In the genomic region with DNA sequence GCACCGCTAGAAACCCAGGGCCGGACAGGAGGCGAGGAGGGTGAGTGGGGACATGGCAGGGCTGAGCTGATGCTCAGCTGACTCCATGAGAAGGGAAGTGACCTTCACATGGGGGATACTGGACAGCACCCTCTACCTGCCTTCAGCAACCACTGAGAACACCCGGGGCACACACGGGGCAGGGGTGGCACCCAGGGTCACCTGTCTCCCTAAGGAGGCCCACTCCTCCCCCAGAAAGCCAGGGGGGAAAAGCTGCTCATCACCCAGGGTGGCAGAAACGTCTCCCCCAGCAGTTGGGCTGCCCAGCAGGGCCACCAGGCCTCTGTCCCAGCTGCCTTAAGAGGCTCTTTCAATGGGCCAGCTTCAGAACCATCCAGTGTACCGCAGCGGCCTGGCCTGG, we compare ENCODE assay signal across 17 cellular contexts. TPM values are rescaled to one million over a fixed set of nuclear protein-coding genes. Genes with fewer than 3 reads are reported as not detected.
DNase-seq lines count a peak whose midpoint lies in the region; ATAC-seq and TF ChIP-seq lines count a peak whose summit lies in the region.
"Had no signal": no experiment of that assay in that cellular context is flagged by ENCODE, and none has a peak within 500 bp of the region (broad histone marks: within the 10 kb centered on the region; RNA-seq: fewer than 3 reads in every experiment).

No MANE protein-coding gene starts in this region.

- no TSS peak for BruUV-seq in PC-3 (replicated peaks; lab: Mats Ljungman, UMichigan)

- H3K27ac ChIP-seq in PC-3 (ENCODE audit: low read length), result no peak overlapping the region

- H3K27me3 ChIP-seq in H7 (ENCODE audit: control insufficient read depth, insufficient read depth, low read length) (no peaks in the 10 kb centered on the region), PC-3 (ENCODE audit: low read length) (no peaks in the 10 kb centered on the region)
- H3K27me3 ChIP-seq: BE2C had no signal

- no peaks in the 10 kb centered on the region for H3K79me2 ChIP-seq in PC-3 (ENCODE audit: low read length)

- H3K4me3 ChIP-seq in H7 (ENCODE audit: insufficient read depth, low read depth, low read length) (no peak overlapping the region), PC-3 (ENCODE audit: low read length) (no peak overlapping the region)
- H3K4me3 ChIP-seq: GM23338 had no signal

- CTCF ChIA-PET in PC-3 (lab: Charles Lee), result no interaction called here

- peak overlapping the region; percentile 75 for H3K27ac Mint-ChIP-seq in glutamatergic neuron (ENCODE audit: unreplicated experiment)
- H3K27ac Mint-ChIP-seq in stimulated activated effector memory CD8-positive, alpha-beta T cell treated with anti-CD3 and anti-CD28 coated beads, Interleukin-12 subunit alpha, Interleukin-12 subunit beta, amount 100 ng/mL, for 72 hours, result peak overlapping the region; percentile 34
- H3K27ac Mint-ChIP-seq: CD4-positive, alpha-beta T cell; GM23338; HFFc6; IgD-negative memory B cell had no signal

- no peaks in the 10 kb centered on the region for H3K36me3 Mint-ChIP-seq in glutamatergic neuron (ENCODE audit: unreplicated experiment)
- H3K36me3 Mint-ChIP-seq in stimulated activated effector memory CD8-positive, alpha-beta T cell treated with anti-CD3 and anti-CD28 coated beads, Interleukin-12 subunit alpha, Interleukin-12 subunit beta, amount 100 ng/mL, for 72 hours, result peaks cover 38% of the 10 kb centered on the region

- H3K9me3 ChIP-seq in PC-3 (ENCODE audit: low read length), result no peaks in the 10 kb centered on the region
- H3K9me3 ChIP-seq: BE2C, Caco-2 had no signal

- H3F3A ChIP-seq in PC-3 (ENCODE audit: low read length, unreplicated experiment), result no peaks in the 10 kb centered on the region

- no peaks in the 10 kb centered on the region; the same call in none of the 2 replicates for H3K36me3 ChIP-seq in H7 (replicated peaks; ENCODE audit: control insufficient read depth, insufficient read depth, low read length)
- H3K36me3 ChIP-seq in PC-3 (ENCODE audit: low read depth, low read length), result peaks cover 5% of the 10 kb centered on the region; the same call in 1 of the 2 replicates

- DNase-seq in D341Med (ENCODE audit: low spot score) (peak; percentile 15), H7 (peak; percentile 39), glutamatergic neuron (peak; percentile 6), DMS114 treated with DMSO at 0.1 percent for 48 hours (lab: John Stamatoyannopoulos, UW; ENCODE audit: unreplicated experiment) (no peak), PC-3 (no peak)
- DNase-seq in stimulated activated effector memory CD8-positive, alpha-beta T cell treated with anti-CD3 and anti-CD28 coated beads, Interleukin-12 subunit alpha, Interleukin-12 subunit beta, amount 100 ng/mL, for 72 hours (ENCODE audit: low spot score in 2 of 2), result no peak
- DNase-seq: ACHN; BE2C; C1 segment of cervical spinal cord; Caco-2; CD4-positive, alpha-beta T cell; DMS79 treated with DMSO at 0.1 percent for 48 hours; GF-D8; HFFc6 had no signal

- H3K27me3 Mint-ChIP-seq in glutamatergic neuron (ENCODE audit: unreplicated experiment), result peaks cover 5% of the 10 kb centered on the region
- H3K27me3 Mint-ChIP-seq: CD4-positive, alpha-beta T cell; IgD-negative memory B cell had no signal

- H3K9me2 ChIP-seq in PC-3 (replicated peaks; ENCODE audit: low read length), result no peaks in the 10 kb centered on the region

- TF ChIP-seq CTCF in glutamatergic neuron (IDR thresholded peaks at IDR 0.05; ENCODE audit: partially characterized antibody, unreplicated experiment) (no peak), PC-3 (conservative IDR thresholded peaks at IDR 0.05; ENCODE audit: low read depth, low read length) (no peak)

- H3K4me1 ChIP-seq in PC-3 (ENCODE audit: insufficient read depth, low read length), result no peaks in the 10 kb centered on the region

- peaks cover 21% of the 10 kb centered on the region for H3K4me1 Mint-ChIP-seq in glutamatergic neuron (ENCODE audit: low read depth, unreplicated experiment)
- H3K4me1 Mint-ChIP-seq in stimulated activated effector memory CD8-positive, alpha-beta T cell treated with anti-CD3 and anti-CD28 coated beads, Interleukin-12 subunit alpha, Interleukin-12 subunit beta, amount 100 ng/mL, for 72 hours, result peaks cover 7% of the 10 kb centered on the region

- no peaks in the 10 kb centered on the region for H4K20me1 ChIP-seq in PC-3 (ENCODE audit: low read length)

- POLR2A ChIA-PET in PC-3 (lab: Charles Lee; ENCODE audit: unreplicated experiment), result no interaction called here

- no peak overlapping the region for H3K9ac ChIP-seq in PC-3 (ENCODE audit: low read length)

- H3K4me3 Mint-ChIP-seq in glutamatergic neuron (ENCODE audit: unreplicated experiment), result no peak overlapping the region
- no peak overlapping the region for H3K4me3 Mint-ChIP-seq in stimulated activated effector memory CD8-positive, alpha-beta T cell treated with anti-CD3 and anti-CD28 coated beads, Interleukin-12 subunit alpha, Interleukin-12 subunit beta, amount 100 ng/mL, for 72 hours
- H3K4me3 Mint-ChIP-seq: CD4-positive, alpha-beta T cell; GM23338; HFFc6; IgD-negative memory B cell had no signal

- no peak for ATAC-seq in stimulated activated effector memory CD8-positive, alpha-beta T cell treated with anti-CD3 and anti-CD28 coated beads, Interleukin-12 subunit alpha, Interleukin-12 subunit beta, amount 100 ng/mL, for 72 hours
- no peak for ATAC-seq in PC-3
- ATAC-seq: GM23338, HCT116 had no signal

- peaks cover 4% of the 10 kb centered on the region for H3K9me3 Mint-ChIP-seq in glutamatergic neuron (ENCODE audit: unreplicated experiment)
- H3K9me3 Mint-ChIP-seq in stimulated activated effector memory CD8-positive, alpha-beta T cell treated with anti-CD3 and anti-CD28 coated beads, Interleukin-12 subunit alpha, Interleukin-12 subunit beta, amount 100 ng/mL, for 72 hours, result no peaks in the 10 kb centered on the region
- H3K9me3 Mint-ChIP-seq: CD4-positive, alpha-beta T cell; GM23338; HFFc6; IgD-negative memory B cell had no signal

- no peak overlapping the region for H2AFZ ChIP-seq in PC-3 (ENCODE audit: low read length)
- H2AFZ ChIP-seq: GM23338 had no signal

- intact Hi-C loops in PC-3 (cut with micrococcal nuclease), result no loop called here

- H3K4me2 ChIP-seq in PC-3 (ENCODE audit: low read length), result no peak overlapping the region
- H3K4me2 ChIP-seq: GM23338 had no signal

RNA-seq across cellular contexts. Expression of a gene that starts 29.2 kb away (rescaled TPM):
- 725 and 892 TPM in 2 replicates for total RNA-seq in H7 (2014; rRNA removed; shearing (Covaris generic))
- total RNA-seq in glutamatergic neuron (ENCODE audit: unreplicated experiment), result 749 TPM
- total RNA-seq in PC-3 (2014; rRNA removed), result 318 and 403 TPM in 2 replicates

Comparison
In these comparisons a context has a peak if more than half of its experiments do, and no peak if none do; other contexts are left out.
1. DNase-seq: peak in D341Med (single experiment), H7 (single experiment) and glutamatergic neuron (single experiment); none in stimulated activated effector memory CD8-positive, alpha-beta T cell treated with anti-CD3 and anti-CD28 coated beads, Interleukin-12 subunit alpha, Interleukin-12 subunit beta, amount 100 ng/mL, for 72 hours (0 of 2), DMS114 treated with DMSO at 0.1 percent for 48 hours (single experiment) and PC-3 (single experiment).